10 cellular contexts compared by ENCODE assay signal in the genomic region with DNA sequence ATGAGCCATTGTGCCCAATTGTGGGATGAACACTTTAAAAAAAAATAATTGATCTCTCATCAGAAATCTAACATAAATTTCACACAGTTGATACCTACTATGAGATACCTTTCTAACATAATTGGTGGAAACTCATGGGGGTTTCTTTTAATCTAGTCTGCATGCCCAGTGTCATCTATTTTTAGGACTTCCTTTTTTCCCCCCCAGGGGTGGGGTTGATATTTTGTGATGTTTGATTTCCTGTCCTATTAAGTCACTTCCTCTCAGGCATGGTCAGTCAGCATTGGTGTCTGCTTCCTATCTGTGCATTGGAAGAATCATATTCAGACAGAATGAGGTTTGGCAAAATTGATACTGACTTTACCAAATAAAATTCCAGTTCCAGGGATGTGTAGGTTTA. TPM values are rescaled to one million over a fixed set of nuclear protein-coding genes. Genes with fewer than 3 reads are reported as not detected.
DNase-seq lines count a peak whose midpoint lies in the region; ATAC-seq and TF ChIP-seq lines count a peak whose summit lies in the region.
"Had no signal": no experiment of that assay in that cellular context is flagged by ENCODE, and none has a peak within 500 bp of the region (broad histone marks: within the 10 kb centered on the region; RNA-seq: fewer than 3 reads in every experiment).

No MANE protein-coding gene starts in this region.

- H3K9me3 Mint-ChIP-seq in activated naive CD4-positive, alpha-beta T cell treated with anti-CD3 and anti-CD28 coated beads, Interleukin-2, amount 10 ng/mL, durations not matched to agents 7 days and 5 days, result no peaks in the 10 kb centered on the region
- H3K9me3 Mint-ChIP-seq in T-cell, result no peaks in the 10 kb centered on the region

- no peaks in the 10 kb centered on the region for H3K36me3 ChIP-seq in transverse colon
- H3K36me3 ChIP-seq: BE2C had no signal

- no peak overlapping the region for H3K4me3 ChIP-seq in transverse colon

- H3K36me3 Mint-ChIP-seq in activated naive CD4-positive, alpha-beta T cell treated with anti-CD3 and anti-CD28 coated beads, Interleukin-2, amount 10 ng/mL, durations not matched to agents 7 days and 5 days, result peaks cover 43% of the 10 kb centered on the region
- H3K36me3 Mint-ChIP-seq in T-cell, result peaks cover 9% of the 10 kb centered on the region

- H3K27ac Mint-ChIP-seq in activated naive CD4-positive, alpha-beta T cell treated with anti-CD3 and anti-CD28 coated beads, Interleukin-2, amount 10 ng/mL, durations not matched to agents 7 days and 5 days, result peak overlapping the region; percentile 80
- peak overlapping the region; percentile 37 to 64 for H3K27ac Mint-ChIP-seq in T-cell

- peaks cover 23 to 91% (median 63%) of the 10 kb centered on the region in 4 donors for H3K4me1 ChIP-seq in transverse colon
- H3K4me1 ChIP-seq: BE2C had no signal

- peak; percentile 23 for DNase-seq in activated naive CD4-positive, alpha-beta T cell treated with anti-CD3 and anti-CD28 coated beads, Interleukin-2, amount 10 ng/mL, durations not matched to agents 7 days and 5 days
- DNase-seq in activated naive CD4-positive, alpha-beta T cell treated with anti-CD3 and anti-CD28 coated beads, Interleukin-2, amount 50 U/mL, for 16 hours, result no peak
- peak in 5 of 34 experiments; percentile 2 to 32 (median 8) for DNase-seq in T-cell
- peak; percentile 62 for DNase-seq in germinal center (ENCODE audit: low spot score)
- DNase-seq in transverse colon, result no peak
- DNase-seq in D341Med (ENCODE audit: low spot score), result no peak
- no peak for DNase-seq in amygdala (lab: John Stamatoyannopoulos, UW)
- DNase-seq: amniotic stem cell, BE2C had no signal

- H3K4me3 Mint-ChIP-seq in activated naive CD4-positive, alpha-beta T cell treated with anti-CD3 and anti-CD28 coated beads, Interleukin-2, amount 10 ng/mL, durations not matched to agents 7 days and 5 days, result peak overlapping the region; percentile 43
- H3K4me3 Mint-ChIP-seq in T-cell, result peak overlapping the region; percentile 28 to 50 (median 41)

- no peak for TF ChIP-seq EP300 in transverse colon (IDR thresholded peaks at IDR 0.05; ENCODE audit: low read depth)

- in situ Hi-C loops in transverse colon (cut with MboI; ENCODE audit: low pct_ligation_motif_present in 1 of 4, low pct_unique_long_range_greater_than_20kb in 1 of 4, low sequenced_read_pairs in 3 of 4), result no loop called here

- CTCF ChIA-PET in activated naive CD4-positive, alpha-beta T cell treated with anti-CD3 and anti-CD28 coated beads, Interleukin-2, amount 10 ng/mL, durations not matched to agents 7 days and 5 days (lab: Charles Lee), result no interaction called here
- CTCF ChIA-PET in T-cell (lab: Charles Lee), result interaction anchor here (0.6 kb wide), 2 partner anchors 19 to 1009 kb away, joined by 3 read pairs; no protein-coding TSS in a partner anchor

- ATAC-seq in T-cell (replicated peaks in 1 of 4) (no peak), HG02678 (IDR thresholded peaks at IDR 0.05; ENCODE audit: unreplicated experiment) (no peak)

- no peak for TF ChIP-seq POLR2A in transverse colon (IDR thresholded peaks at IDR 0.05)

- no peak for TF ChIP-seq CTCF in transverse colon (IDR thresholded peaks at IDR 0.05)

- POLR2A ChIA-PET in T-cell (lab: Charles Lee), result no interaction called here

- H3K9me3 ChIP-seq in transverse colon, result no peaks in the 10 kb centered on the region
- H3K9me3 ChIP-seq: BE2C had no signal

- H3K27me3 ChIP-seq in transverse colon, result no peaks in the 10 kb centered on the region
- H3K27me3 ChIP-seq: BE2C had no signal

- peaks cover 65% of the 10 kb centered on the region for H3K4me1 Mint-ChIP-seq in activated naive CD4-positive, alpha-beta T cell treated with anti-CD3 and anti-CD28 coated beads, Interleukin-2, amount 10 ng/mL, durations not matched to agents 7 days and 5 days
- peaks cover 77 to 81% (median 81%) of the 10 kb centered on the region in 3 donors for H3K4me1 Mint-ChIP-seq in T-cell

- intact Hi-C loops in transverse colon (cut with DNase I; ENCODE audit: low total_unique reads), result no loop called here

- no peaks in the 10 kb centered on the region for H3K27me3 Mint-ChIP-seq in activated naive CD4-positive, alpha-beta T cell treated with anti-CD3 and anti-CD28 coated beads, Interleukin-2, amount 10 ng/mL, durations not matched to agents 7 days and 5 days
- H3K27me3 Mint-ChIP-seq in T-cell, result no peaks in the 10 kb centered on the region

- H3K27ac ChIP-seq in transverse colon, result peak overlapping the region; percentile 84 to 88 (median 85)

RNA-seq across cellular contexts. Expression of a gene that starts 21.5 kb away (rescaled TPM):
- 10 to 100 TPM; 50.1 to 60.4 (median 52.9) TPM for total RNA-seq in T-cell
- 100 to 1,000 TPM in 1 of 4 donors, 10 to 100 TPM in 3; 34.4 to 101 (median 76.4) TPM for total RNA-seq in transverse colon

RNA-seq across cellular contexts. Expression of a gene that starts 47.5 kb away (rescaled TPM):
- total RNA-seq in T-cell (1 to 10 TPM; 1.8 to 3.0 (median 2.3) TPM), transverse colon (10 to 100 TPM in 1 of 4 donors, 1 to 10 TPM in 3; 1.9 to 14.7 (median 5.4) TPM)

Comparison
In these comparisons a context has a peak if more than half of its experiments do, and no peak if none do; other contexts are left out.
1. DNase-seq: peak in activated naive CD4-positive, alpha-beta T cell treated with anti-CD3 and anti-CD28 coated beads, Interleukin-2, amount 10 ng/mL, durations not matched to agents 7 days and 5 days (single experiment) and germinal center (single experiment); none in activated naive CD4-positive, alpha-beta T cell treated with anti-CD3 and anti-CD28 coated beads, Interleukin-2, amount 50 U/mL, for 16 hours (single experiment), transverse colon (single experiment), D341Med (single experiment) and amygdala (0 of 56).